Comparison of ENCODE assay signal across 9 cellular contexts in genomic region chr4:139835006-139835405, GRCh38.
"Had no signal": no experiment of that assay in that cellular context is flagged by ENCODE, and none has a peak within 500 bp of the region (broad histone marks: within the 10 kb centered on the region; RNA-seq: fewer than 3 reads in every experiment).

No MANE protein-coding gene starts in this region.

- H3K27me3 ChIP-seq: cardiac muscle cell had no signal

- H3K36me3 ChIP-seq: cardiac muscle cell had no signal

- DNase-seq: activated CD4-positive, alpha-beta memory T cell treated with anti-CD3 and anti-CD28 coated beads, Interleukin-2, amount 10 ng/mL, durations not matched to agents 7 days and 5 days; activated naive CD4-positive, alpha-beta T cell; activated naive CD8-positive, alpha-beta T cell treated with anti-CD3 and anti-CD28 coated beads, Interleukin-2, amount 50 U/mL, for 24 hours; activated T-cell treated with anti-CD3 and anti-CD28 coated beads, Interleukin-2, amount 50 U/mL, for 48 hours; left ventricle myocardium superior; right cardiac atrium had no signal

- H3K4me3 ChIP-seq: cardiac muscle cell, smooth muscle cell had no signal

- ATAC-seq: activated naive CD8-positive, alpha-beta T cell treated with anti-CD3 and anti-CD28 coated beads, Interleukin-2, amount 50 U/mL, for 24 hours; left ventricle myocardium superior; right cardiac atrium had no signal

- H3K4me2 ChIP-seq: smooth muscle cell had no signal

- H3K4me1 Mint-ChIP-seq: activated CD4-positive, alpha-beta memory T cell treated with anti-CD3 and anti-CD28 coated beads, Interleukin-2, amount 10 ng/mL, durations not matched to agents 7 days and 5 days; activated naive CD8-positive, alpha-beta T cell treated with anti-CD3 and anti-CD28 coated beads, Interleukin-2, amount 50 U/mL, for 24 hours had no signal

- H3K27ac ChIP-seq: cardiac muscle cell had no signal

- FAIRE-seq: astrocyte had no signal

- H3K4me3 Mint-ChIP-seq: activated CD4-positive, alpha-beta memory T cell treated with anti-CD3 and anti-CD28 coated beads, Interleukin-2, amount 10 ng/mL, durations not matched to agents 7 days and 5 days; activated naive CD8-positive, alpha-beta T cell treated with anti-CD3 and anti-CD28 coated beads, Interleukin-2, amount 50 U/mL, for 24 hours had no signal

- H3K27ac Mint-ChIP-seq: activated CD4-positive, alpha-beta memory T cell treated with anti-CD3 and anti-CD28 coated beads, Interleukin-2, amount 10 ng/mL, durations not matched to agents 7 days and 5 days; activated naive CD8-positive, alpha-beta T cell treated with anti-CD3 and anti-CD28 coated beads, Interleukin-2, amount 50 U/mL, for 24 hours had no signal

- H3K9me3 Mint-ChIP-seq: activated CD4-positive, alpha-beta memory T cell treated with anti-CD3 and anti-CD28 coated beads, Interleukin-2, amount 10 ng/mL, durations not matched to agents 7 days and 5 days; activated naive CD8-positive, alpha-beta T cell treated with anti-CD3 and anti-CD28 coated beads, Interleukin-2, amount 50 U/mL, for 24 hours had no signal

- H3K27me3 Mint-ChIP-seq: activated CD4-positive, alpha-beta memory T cell treated with anti-CD3 and anti-CD28 coated beads, Interleukin-2, amount 10 ng/mL, durations not matched to agents 7 days and 5 days; activated naive CD8-positive, alpha-beta T cell treated with anti-CD3 and anti-CD28 coated beads, Interleukin-2, amount 50 U/mL, for 24 hours had no signal
